ENCODE assay signal across 1 cellular context in the genomic region with DNA sequence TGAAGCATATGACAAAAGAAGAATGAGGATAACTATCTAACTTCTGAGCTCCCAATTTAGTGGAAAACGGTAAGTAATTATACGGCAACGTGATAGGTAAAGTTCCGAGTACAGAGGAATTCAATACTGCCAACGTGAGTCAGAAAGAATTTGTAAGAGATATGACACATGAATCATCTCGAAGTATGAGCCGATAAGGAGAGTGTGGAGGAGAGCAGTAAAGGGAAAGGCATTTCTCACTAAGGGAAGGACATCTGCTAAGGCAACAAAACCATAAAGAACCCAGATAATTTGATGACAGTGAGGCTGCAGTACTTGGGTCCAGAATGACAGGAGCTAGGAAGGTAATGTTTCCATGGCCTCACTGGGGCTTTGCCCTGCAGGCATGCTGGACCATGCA.
TF ChIP-seq lines count a peak whose summit lies in the region.

No MANE protein-coding gene starts in this region.

TF ChIP-seq in SK-N-SH, 30 proteins besides CTCF, POLR2A, EP300 and RAD21 (continued from another document):
- TF ChIP-seq, protein P1, sequence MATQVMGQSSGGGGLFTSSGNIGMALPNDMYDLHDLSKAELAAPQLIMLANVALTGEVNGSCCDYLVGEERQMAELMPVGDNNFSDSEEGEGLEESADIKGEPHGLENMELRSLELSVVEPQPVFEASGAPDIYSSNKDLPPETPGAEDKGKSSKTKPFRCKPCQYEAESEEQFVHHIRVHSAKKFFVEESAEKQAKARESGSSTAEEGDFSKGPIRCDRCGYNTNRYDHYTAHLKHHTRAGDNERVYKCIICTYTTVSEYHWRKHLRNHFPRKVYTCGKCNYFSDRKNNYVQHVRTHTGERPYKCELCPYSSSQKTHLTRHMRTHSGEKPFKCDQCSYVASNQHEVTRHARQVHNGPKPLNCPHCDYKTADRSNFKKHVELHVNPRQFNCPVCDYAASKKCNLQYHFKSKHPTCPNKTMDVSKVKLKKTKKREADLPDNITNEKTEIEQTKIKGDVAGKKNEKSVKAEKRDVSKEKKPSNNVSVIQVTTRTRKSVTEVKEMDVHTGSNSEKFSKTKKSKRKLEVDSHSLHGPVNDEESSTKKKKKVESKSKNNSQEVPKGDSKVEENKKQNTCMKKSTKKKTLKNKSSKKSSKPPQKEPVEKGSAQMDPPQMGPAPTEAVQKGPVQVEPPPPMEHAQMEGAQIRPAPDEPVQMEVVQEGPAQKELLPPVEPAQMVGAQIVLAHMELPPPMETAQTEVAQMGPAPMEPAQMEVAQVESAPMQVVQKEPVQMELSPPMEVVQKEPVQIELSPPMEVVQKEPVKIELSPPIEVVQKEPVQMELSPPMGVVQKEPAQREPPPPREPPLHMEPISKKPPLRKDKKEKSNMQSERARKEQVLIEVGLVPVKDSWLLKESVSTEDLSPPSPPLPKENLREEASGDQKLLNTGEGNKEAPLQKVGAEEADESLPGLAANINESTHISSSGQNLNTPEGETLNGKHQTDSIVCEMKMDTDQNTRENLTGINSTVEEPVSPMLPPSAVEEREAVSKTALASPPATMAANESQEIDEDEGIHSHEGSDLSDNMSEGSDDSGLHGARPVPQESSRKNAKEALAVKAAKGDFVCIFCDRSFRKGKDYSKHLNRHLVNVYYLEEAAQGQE (IDR thresholded peaks at IDR 0.05; ENCODE audit: low read depth, low read length), result no peak
- TF ChIP-seq POLR2AphosphoS5 (IDR thresholded peaks at IDR 0.05; ENCODE audit: low read depth, low read length) (peak; percentile 33; the same call in 1 of the 2 replicates), TCF12 (IDR thresholded peaks at IDR 0.05) (peak; percentile 65), TEAD4 (IDR thresholded peaks at IDR 0.05; ENCODE audit: borderline replicate concordance, insufficient read depth) (peak; percentile 61; the same call in 1 of the 2 replicates), CHD2 (IDR thresholded peaks at IDR 0.05; ENCODE audit: low read length, partially characterized antibody) (no peak)
- TF ChIP-seq, protein P2, sequence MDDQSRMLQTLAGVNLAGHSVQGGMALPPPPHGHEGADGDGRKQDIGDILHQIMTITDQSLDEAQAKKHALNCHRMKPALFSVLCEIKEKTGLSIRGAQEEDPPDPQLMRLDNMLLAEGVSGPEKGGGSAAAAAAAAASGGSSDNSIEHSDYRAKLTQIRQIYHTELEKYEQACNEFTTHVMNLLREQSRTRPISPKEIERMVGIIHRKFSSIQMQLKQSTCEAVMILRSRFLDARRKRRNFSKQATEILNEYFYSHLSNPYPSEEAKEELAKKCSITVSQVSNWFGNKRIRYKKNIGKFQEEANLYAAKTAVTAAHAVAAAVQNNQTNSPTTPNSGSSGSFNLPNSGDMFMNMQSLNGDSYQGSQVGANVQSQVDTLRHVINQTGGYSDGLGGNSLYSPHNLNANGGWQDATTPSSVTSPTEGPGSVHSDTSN (IDR thresholded peaks at IDR 0.05), result peak; percentile 64
